ENCODE assay signal across 8 cellular contexts in genomic region chr10:117137031-117137910, GRCh38. TPM values are rescaled to one million over a fixed set of nuclear protein-coding genes. Genes with fewer than 3 reads are reported as not detected.
DNase-seq lines count a peak whose midpoint lies in the region; ATAC-seq, FAIRE-seq and TF ChIP-seq lines count a peak whose summit lies in the region.

No MANE protein-coding gene starts in this region.

- POLR2A ChIA-PET in CD4-positive, alpha-beta memory T cell (lab: Charles Lee; ENCODE audit: partially characterized antibody): no interaction called here

- peak; percentile 19 for DNase-seq in GM12892 (ENCODE audit: insufficient read length)
- DNase-seq in SK-N-MC (ENCODE audit: low read depth, low spot score): no peak
- DNase-seq in left cardiac atrium: peak; percentile 26
- no peak for DNase-seq in sciatic nerve (ENCODE audit: low spot score)
- no peak for DNase-seq in CD4-positive, alpha-beta memory T cell
- DNase-seq in BE2C: no peak
- DNase-seq in NCI-H1436 treated with DMSO at 0.1 percent for 48 hours (lab: John Stamatoyannopoulos, UW): no peak

- no peak overlapping the region for H3K27ac Mint-ChIP-seq in CD4-positive, alpha-beta memory T cell

- H3K36me3 ChIP-seq in SK-N-MC (ENCODE audit: insufficient read depth, low read length) (no peaks in the 10 kb centered on the region), BE2C (no peaks in the 10 kb centered on the region)
- no peaks in the 10 kb centered on the region for H3K36me3 ChIP-seq in CD4-positive, alpha-beta memory T cell (ENCODE audit: insufficient read depth, low read length)

- H3K9ac ChIP-seq in SK-N-MC (ENCODE audit: insufficient read length): peak overlapping the region; percentile 94

- peaks cover 10 to 44% (median 25%) of the 10 kb centered on the region in 4 donors for H3K4me1 Mint-ChIP-seq in CD4-positive, alpha-beta memory T cell

- CTCF ChIA-PET in CD4-positive, alpha-beta memory T cell (lab: Charles Lee; ENCODE audit: partially characterized antibody): no interaction called here

- H3K9me3 ChIP-seq in SK-N-MC (ENCODE audit: low read depth, low read length) (no peaks in the 10 kb centered on the region), BE2C (no peaks in the 10 kb centered on the region)
- no peaks in the 10 kb centered on the region for H3K9me3 ChIP-seq in CD4-positive, alpha-beta memory T cell (ENCODE audit: control insufficient read depth in 1 of 2, low read length in 2 of 2)

- peak overlapping the region; percentile 85 for H3K4me3 ChIP-seq in SK-N-MC
- H3K4me3 ChIP-seq in CD4-positive, alpha-beta memory T cell (ENCODE audit: low read length in 2 of 2): no peak overlapping the region
- H3K4me3 ChIP-seq in BE2C (ENCODE audit: low read depth, low read length): no peak overlapping the region

- no peak for FAIRE-seq in GM12892 (lab: Jason Lieb, UNC)

- peak overlapping the region; percentile 97 for H3K27ac ChIP-seq in SK-N-MC
- no peak overlapping the region for H3K27ac ChIP-seq in CD4-positive, alpha-beta memory T cell (ENCODE audit: low read depth, low read length)

- no peaks in the 10 kb centered on the region for H3K36me3 Mint-ChIP-seq in CD4-positive, alpha-beta memory T cell

- peaks cover 5% of the 10 kb centered on the region for H3K4me1 ChIP-seq in CD4-positive, alpha-beta memory T cell (ENCODE audit: insufficient read depth, low read length)
- no peaks in the 10 kb centered on the region for H3K4me1 ChIP-seq in BE2C

- intact Hi-C loops in left cardiac atrium (cut with DNase I): no loop called here
- intact Hi-C loops in sciatic nerve (cut with DNase I): no loop called here
- intact Hi-C loops in CD4-positive, alpha-beta memory T cell (cut with micrococcal nuclease): no loop called here

- peaks cover 0 to 7% (median under 1%) of the 10 kb centered on the region in 8 donors for H3K9me3 Mint-ChIP-seq in CD4-positive, alpha-beta memory T cell

- TF ChIP-seq CTCF in BE2C (IDR thresholded peaks at IDR 0.05; ENCODE audit: low read depth, low read length): no peak

- peaks cover 54 to 62% of the 10 kb centered on the region in 2 donors for H3K27me3 Mint-ChIP-seq in CD4-positive, alpha-beta memory T cell

- TF ChIP-seq POLR2A in GM12892 (IDR thresholded peaks at IDR 0.05; ENCODE audit: low read depth, low read length): no peak

- ATAC-seq in left cardiac atrium (peak; percentile 61 to 78), sciatic nerve (peak; percentile 35), GM18858 (IDR thresholded peaks at IDR 0.05; ENCODE audit: unreplicated experiment) (no peak)

- H3K27me3 ChIP-seq in CD4-positive, alpha-beta memory T cell (ENCODE audit: insufficient read depth, low read length): peaks cover 40% of the 10 kb centered on the region
- H3K27me3 ChIP-seq in BE2C: peaks cover 94% of the 10 kb centered on the region

- no peak overlapping the region for H3K4me3 Mint-ChIP-seq in CD4-positive, alpha-beta memory T cell

RNA-seq across cellular contexts. Expression of gene VAX1, which starts 0.8 kb away (rescaled TPM):
- not detected for polyA plus RNA-seq in GM12892 (2012; ENCODE audit: missing spikeins)
- total RNA-seq in left cardiac atrium: not detected
- total RNA-seq in sciatic nerve: not detected
- total RNA-seq in CD4-positive, alpha-beta memory T cell: not detected
- polyA plus RNA-seq in CD4-positive, alpha-beta memory T cell: not detected
- not detected for polyA plus RNA-seq in BE2C (2012; ENCODE audit: insufficient read depth, insufficient read length, low read depth)

Comparison
In these comparisons a context has a peak if more than half of its experiments do, and no peak if none do; other contexts are left out.
1. DNase-seq: peak in GM12892 (single experiment) and left cardiac atrium (single experiment); none in SK-N-MC (single experiment), sciatic nerve (single experiment), CD4-positive, alpha-beta memory T cell (0 of 5), BE2C (single experiment) and NCI-H1436 treated with DMSO at 0.1 percent for 48 hours (single experiment).